Comparison of ENCODE assay signal across 16 cellular contexts in the genomic region with DNA sequence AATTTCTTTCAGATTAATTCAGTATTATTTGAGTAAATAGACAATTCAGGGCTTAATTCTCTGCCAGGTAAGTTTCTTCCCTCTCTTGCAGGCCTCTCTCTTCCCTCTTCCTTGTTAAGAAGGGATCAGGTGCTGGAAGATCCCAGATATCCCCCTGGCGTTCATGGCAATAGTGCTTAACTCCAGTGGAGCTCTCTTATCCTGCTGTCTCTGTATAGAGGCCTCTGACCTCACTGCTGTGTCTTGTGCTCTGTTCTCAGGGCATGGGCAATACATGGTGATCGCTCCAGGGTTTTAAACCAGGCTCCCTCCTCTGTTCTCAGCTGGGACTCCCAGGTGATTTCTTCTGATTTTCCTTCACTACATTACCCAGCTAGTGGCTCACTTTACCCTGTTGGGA.
A peak's percentile ranks its signal among the peaks of the same experiment; 100 is the strongest.
DNase-seq lines count a peak whose midpoint lies in the region; ATAC-seq, FAIRE-seq and TF ChIP-seq lines count a peak whose summit lies in the region.
"Had no signal": no experiment of that assay in that cellular context is flagged by ENCODE, and none has a peak within 500 bp of the region (broad histone marks: within the 10 kb centered on the region; RNA-seq: fewer than 3 reads in every experiment).

No MANE protein-coding gene starts in this region.

- POLR2A ChIA-PET in K562 (lab: Yijun Ruan, JAX): no interaction called here

- ATAC-seq in GM18867 (IDR thresholded peaks at IDR 0.05; ENCODE audit: unreplicated experiment) (peak; percentile 18), GM21786 (IDR thresholded peaks at IDR 0.05; ENCODE audit: unreplicated experiment) (peak; percentile 20), HG03196 (IDR thresholded peaks at IDR 0.05; ENCODE audit: unreplicated experiment) (peak; percentile 26), K562 (0 out of 3 replicates have a peak, but pooled peaks have one; percentile 31), HG03565 (IDR thresholded peaks at IDR 0.05; ENCODE audit: unreplicated experiment) (no peak), HG03378 (IDR thresholded peaks at IDR 0.05; ENCODE audit: unreplicated experiment) (no peak)
- ATAC-seq: effector memory CD8-positive, alpha-beta T cell had no signal

- H2BK5ac ChIP-seq in neuronal stem cell (ENCODE audit: low read length): no peak overlapping the region

- CTCF ChIA-PET in K562 (lab: Yijun Ruan, JAX; ENCODE audit: low intra/inter-chr PET ratio): no interaction called here

- no peak overlapping the region for H3K27ac ChIP-seq in K562 (ENCODE audit: extremely low read depth, low read depth, low read length)
- H3K27ac ChIP-seq in neuronal stem cell (replicated peaks; ENCODE audit: low read length): no peak overlapping the region
- H3K27ac ChIP-seq: stomach had no signal

- no peak for FAIRE-seq in K562 (lab: Jason Lieb, UNC)
- FAIRE-seq: frontal cortex, keratinocyte had no signal

- intact Hi-C loops in K562 (cut with micrococcal nuclease): no loop called here

- H3K14ac ChIP-seq in neuronal stem cell (ENCODE audit: low read length): no peak overlapping the region

- H3K36me3 ChIP-seq in K562 (ENCODE audit: control insufficient read depth, insufficient read depth, low read length) (no peaks in the 10 kb centered on the region), neuronal stem cell (replicated peaks in 1 of 2; ENCODE audit: control insufficient read depth in 2 of 2, insufficient read depth in 2 of 2, low read length in 2 of 2) (no peaks in the 10 kb centered on the region)
- H3K36me3 ChIP-seq: stomach had no signal

- no peak overlapping the region for H2BK120ac ChIP-seq in neuronal stem cell (ENCODE audit: low read depth, low read length)

- H3K4me1 ChIP-seq in K562 (replicated peaks in 1 of 2; ENCODE audit: control insufficient read depth in 2 of 2, insufficient read depth in 2 of 2, low read length in 2 of 2): no peaks in the 10 kb centered on the region
- H3K4me1 ChIP-seq in neuronal stem cell (ENCODE audit: control insufficient read depth in 2 of 2, insufficient read depth in 1 of 2, low read depth in 1 of 2, low read length in 2 of 2): no peaks in the 10 kb centered on the region
- H3K4me1 ChIP-seq: stomach had no signal

- no peak for TF ChIP-seq POLR2A in K562 (conservative IDR thresholded peaks at IDR 0.05)

- H3K9me3 ChIP-seq in K562 (replicated peaks; ENCODE audit: control insufficient read depth, insufficient read depth, low read depth, low read length): no peaks in the 10 kb centered on the region
- H3K9me3 ChIP-seq in neuronal stem cell (replicated peaks in 1 of 2; ENCODE audit: control insufficient read depth in 2 of 2, insufficient read depth in 1 of 2, low read depth in 1 of 2, low read length in 2 of 2): no peaks in the 10 kb centered on the region
- H3K9me3 ChIP-seq: stomach had no signal

- DNase-seq in K562 (ENCODE audit: extremely low read depth in 1 of 4, low spot score in 3 of 4): no peak
- DNase-seq in neuronal stem cell (ENCODE audit: low spot score): no peak
- DNase-seq in NCI-H2171 (lab: John Stamatoyannopoulos, UW): no peak
- DNase-seq: activated CD4-positive, alpha-beta T cell treated with anti-CD3 and anti-CD28 coated beads, Interleukin-2, amount 10 ng/mL, durations not matched to agents 7 days and 5 days; effector memory CD8-positive, alpha-beta T cell; Karpas-422; NCI-H2081; stimulated activated CD4-positive, alpha-beta T cell treated with anti-CD3 and anti-CD28 coated beads, Interleukin-4, amount 100 ng/mL, for 24 hours; stomach had no signal

- no peaks in the 10 kb centered on the region for H3K9me1 ChIP-seq in K562 (ENCODE audit: control insufficient read depth, insufficient read depth, low read length)

- no peak overlapping the region for H3K23ac ChIP-seq in neuronal stem cell (ENCODE audit: low read depth, low read length, poor library complexity)

- no peaks in the 10 kb centered on the region for H4K20me1 ChIP-seq in K562 (replicated peaks; ENCODE audit: control insufficient read depth, insufficient read depth, low read length)

- H2AFZ ChIP-seq in K562 (ENCODE audit: low read depth, low read length): no peak overlapping the region
- no peak overlapping the region for H2AFZ ChIP-seq in neuronal stem cell (ENCODE audit: low read length)

- no peak overlapping the region for H3K4me2 ChIP-seq in K562 (ENCODE audit: insufficient read depth, low read length)
- H3K4me2 ChIP-seq in neuronal stem cell (ENCODE audit: insufficient read depth, low read length, poor library complexity, severe bottlenecking): no peak overlapping the region

- H2BK15ac ChIP-seq in neuronal stem cell (ENCODE audit: low read length): no peak overlapping the region

- H3K79me2 ChIP-seq in K562 (ENCODE audit: control insufficient read depth, insufficient read depth, low read length): no peaks in the 10 kb centered on the region

- in situ Hi-C loops in K562 (cut with MboI): no loop called here

- H3K4ac ChIP-seq in neuronal stem cell (ENCODE audit: low read length): no peak overlapping the region

- H4K8ac ChIP-seq in neuronal stem cell (ENCODE audit: low read depth, low read length): no peak overlapping the region

- H4K91ac ChIP-seq in neuronal stem cell (ENCODE audit: low read depth, low read length, poor library complexity): no peak overlapping the region

- no peak overlapping the region for H3K9ac ChIP-seq in K562 (ENCODE audit: insufficient read depth in 1 of 2, low read depth in 2 of 2, low read length in 2 of 2)
- H3K9ac ChIP-seq in neuronal stem cell (ENCODE audit: low read depth, low read length, poor library complexity): no peak overlapping the region

- TF ChIP-seq EP300 in K562 (IDR thresholded peaks at IDR 0.05; ENCODE audit: low read length): no peak

- no peaks in the 10 kb centered on the region for H3K27me3 ChIP-seq in K562 (ENCODE audit: control insufficient read depth in 2 of 2, insufficient read depth in 2 of 2, low read length in 2 of 2)
- H3K27me3 ChIP-seq in neuronal stem cell (ENCODE audit: control insufficient read depth in 3 of 3, insufficient read depth in 3 of 3, low read depth in 1 of 3, low read length in 3 of 3): no peaks in the 10 kb centered on the region
- H3K27me3 ChIP-seq: stomach had no signal

- H2BK12ac ChIP-seq in neuronal stem cell (ENCODE audit: low read length): no peak overlapping the region

- no peak for TF ChIP-seq CTCF in K562 (IDR thresholded peaks at IDR 0.05 in 2 of 3, conservative IDR thresholded peaks at IDR 0.05 in 1 of 3; ENCODE audit: insufficient read depth in 2 of 3, low read depth in 1 of 3, low read length in 3 of 3)

- H3K18ac ChIP-seq in neuronal stem cell (ENCODE audit: low read length): no peak overlapping the region

- no peaks in the 10 kb centered on the region for H3K79me1 ChIP-seq in neuronal stem cell (ENCODE audit: low read depth, low read length)

- no peak overlapping the region for H2AK5ac ChIP-seq in neuronal stem cell (ENCODE audit: low read depth, low read length)

- BruUV-seq in K562 (replicated peaks; lab: Mats Ljungman, UMichigan): no TSS peak

- H3K4me3 ChIP-seq in K562: no peak overlapping the region
- no peak overlapping the region for H3K4me3 ChIP-seq in neuronal stem cell (ENCODE audit: low read length in 2 of 2)
- H3K4me3 ChIP-seq: stomach had no signal

- WGBS in K562 (ENCODE audit: insufficient coverage, low coverage, missing lambda C conversion rate): 0% methylated on average over 1 of the region's 2 CpGs
- WGBS in neuronal stem cell (ENCODE audit: extremely low coverage in 2 of 2, insufficient read length in 2 of 2, insufficient replicate concordance in 1 of 2), 2 donors: no CpG with 5 or more reads among the region's 2 CpGs

- TF ChIP-seq RAD21 in K562 (CRISPR knock-in tag; conservative IDR thresholded peaks at IDR 0.05 in 1 of 2, IDR thresholded peaks at IDR 0.05 in 1 of 2): no peak

TF ChIP-seq in K562, 482 proteins besides CTCF, POLR2A, EP300 and RAD21 (continues in another document):
- TF ChIP-seq FOXJ3 (CRISPR knock-in tag; IDR thresholded peaks at IDR 0.05): no peak
- no peak for TF ChIP-seq MNT (conservative IDR thresholded peaks at IDR 0.05)
- no peak for TF ChIP-seq ZEB2 (IDR thresholded peaks at IDR 0.05)
- TF ChIP-seq ZNF696 (CRISPR knock-in tag; conservative IDR thresholded peaks at IDR 0.05): no peak
- TF ChIP-seq, protein P1, sequence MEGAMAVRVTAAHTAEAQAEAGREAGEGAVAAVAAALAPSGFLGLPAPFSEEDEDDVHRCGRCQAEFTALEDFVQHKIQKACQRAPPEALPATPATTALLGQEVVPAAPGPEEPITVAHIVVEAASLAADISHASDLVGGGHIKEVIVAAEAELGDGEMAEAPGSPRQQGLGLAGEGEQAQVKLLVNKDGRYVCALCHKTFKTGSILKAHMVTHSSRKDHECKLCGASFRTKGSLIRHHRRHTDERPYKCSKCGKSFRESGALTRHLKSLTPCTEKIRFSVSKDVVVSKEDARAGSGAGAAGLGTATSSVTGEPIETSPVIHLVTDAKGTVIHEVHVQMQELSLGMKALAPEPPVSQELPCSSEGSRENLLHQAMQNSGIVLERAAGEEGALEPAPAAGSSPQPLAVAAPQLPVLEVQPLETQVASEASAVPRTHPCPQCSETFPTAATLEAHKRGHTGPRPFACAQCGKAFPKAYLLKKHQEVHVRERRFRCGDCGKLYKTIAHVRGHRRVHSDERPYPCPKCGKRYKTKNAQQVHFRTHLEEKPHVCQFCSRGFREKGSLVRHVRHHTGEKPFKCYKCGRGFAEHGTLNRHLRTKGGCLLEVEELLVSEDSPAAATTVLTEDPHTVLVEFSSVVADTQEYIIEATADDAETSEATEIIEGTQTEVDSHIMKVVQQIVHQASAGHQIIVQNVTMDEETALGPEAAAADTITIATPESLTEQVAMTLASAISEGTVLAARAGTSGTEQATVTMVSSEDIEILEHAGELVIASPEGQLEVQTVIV (CRISPR knock-in tag; IDR thresholded peaks at IDR 0.05; ENCODE audit: borderline replicate concordance): no peak

Comparison
In these comparisons a context has a peak if more than half of its experiments do, and no peak if none do; other contexts are left out.
1. ATAC-seq: peak in GM18867 (single experiment), GM21786 (single experiment), HG03196 (single experiment) and K562 (single experiment); none in HG03565 (single experiment) and HG03378 (single experiment).